Comparison of ENCODE assay signal across 35 cellular contexts in the genomic region with DNA sequence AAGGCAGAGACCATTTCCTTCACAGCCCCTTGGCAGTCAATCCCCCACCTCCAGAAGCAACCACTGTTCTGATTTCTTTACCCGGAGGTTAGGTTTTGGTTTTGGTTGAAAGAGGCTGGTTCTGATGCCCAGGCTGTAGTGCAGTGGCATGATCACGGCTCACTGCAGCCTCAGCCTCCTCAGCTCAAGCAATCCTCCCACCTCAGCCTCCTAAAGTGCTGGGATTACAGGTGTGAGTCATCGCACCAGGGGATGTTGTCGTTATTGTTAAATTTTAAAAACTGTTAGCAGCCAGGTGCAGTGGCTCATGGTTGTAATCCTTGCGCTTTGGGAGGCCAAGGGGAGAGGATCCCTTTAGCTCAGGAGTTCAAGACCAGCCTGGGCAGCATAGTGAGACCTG. TPM values are rescaled to one million over a fixed set of nuclear protein-coding genes. Genes with fewer than 3 reads are reported as not detected.
"Had no signal": no experiment of that assay in that cellular context is flagged by ENCODE, and none has a peak within 500 bp of the region (broad histone marks: within the 10 kb centered on the region; RNA-seq: fewer than 3 reads in every experiment).

No MANE protein-coding gene starts in this region.

- H3K27ac Mint-ChIP-seq: naive thymus-derived CD8-positive, alpha-beta T cell; natural killer cell treated with Interleukin-12 subunit alpha and Interleukin-12 subunit beta and Interleukin-15 and Interleukin-18, amount 100 ng/mL, for 72 hours; nephron progenitor cell; progenitor cell of endocrine pancreas; stimulated activated memory B cell treated with anti-CD40 and anti-IgM and Interleukin-4, amounts not matched to agents 10 μg/mL and 1 μg/mL and 100 μg/mL, for 72 hours; type B pancreatic cell had no signal

- H3K27me3 Mint-ChIP-seq: progenitor cell of endocrine pancreas, type B pancreatic cell had no signal

- H3K4me1 ChIP-seq: parathyroid adenoma, psoas muscle, testis, tibial artery, transverse colon, upper lobe of right lung, uterus had no signal

- H3K36me3 ChIP-seq: neutrophil, ovary, spleen, suprapubic skin, tibial artery, transverse colon, upper lobe of right lung, uterus had no signal

- H3K79me2 ChIP-seq: parathyroid adenoma had no signal

- H3K4me3 ChIP-seq: ovary, psoas muscle, skin epidermis, smooth muscle cell, spleen, suprapubic skin, testis, tibial artery, transverse colon, upper lobe of right lung, uterus had no signal

- H3K36me3 Mint-ChIP-seq: naive thymus-derived CD8-positive, alpha-beta T cell; natural killer cell treated with Interleukin-12 subunit alpha and Interleukin-12 subunit beta and Interleukin-15 and Interleukin-18, amount 100 ng/mL, for 72 hours; stimulated activated memory B cell treated with anti-CD40 and anti-IgM and Interleukin-4, amounts not matched to agents 10 μg/mL and 1 μg/mL and 100 μg/mL, for 72 hours; type B pancreatic cell had no signal

- H3K9me3 Mint-ChIP-seq: naive thymus-derived CD8-positive, alpha-beta T cell; natural killer cell treated with Interleukin-12 subunit alpha and Interleukin-12 subunit beta and Interleukin-15 and Interleukin-18, amount 100 ng/mL, for 72 hours; nephron progenitor cell; neural crest cell; stimulated activated memory B cell treated with anti-CD40 and anti-IgM and Interleukin-4, amounts not matched to agents 10 μg/mL and 1 μg/mL and 100 μg/mL, for 72 hours; stimulated activated naive CD8-positive, alpha-beta T cell treated with anti-CD3 and anti-CD28 coated beads, Interleukin-15, amount 100 ng/mL, for 72 hours; type B pancreatic cell had no signal

- DNase-seq: naive thymus-derived CD8-positive, alpha-beta T cell; nephron progenitor cell; nucleus accumbens; ovary; spleen; stimulated activated CD4-positive, alpha-beta T cell treated with anti-CD3 and anti-CD28 coated beads, Interleukin-12 subunit alpha, Interleukin-12 subunit beta, amount 100 ng/mL, for 4 hours; stimulated activated CD4-positive, alpha-beta T cell treated with anti-CD3 and anti-CD28 coated beads, Interleukin-1b, Interleukin-23, amount 100 ng/mL, for 48 hours; stimulated activated CD4-positive, alpha-beta T cell treated with anti-CD3 and anti-CD28 coated beads, Interleukin-4, amount 100 ng/mL, for 1 hour; stimulated activated CD4-positive, alpha-beta T cell treated with anti-CD3 and anti-CD28 coated beads, Interleukin-4, amount 100 ng/mL, for 4 hours; stimulated activated CD8-positive, alpha-beta memory T cell treated with anti-CD3 and anti-CD28 coated beads, Interleukin-4, amount 100 ng/mL, for 48 hours; stimulated activated naive CD4-positive, alpha-beta T cell; stimulated activated naive CD8-positive, alpha-beta T cell treated with anti-CD3 and anti-CD28 coated beads, Interleukin-15, amount 100 ng/mL, for 72 hours; stimulated activated naive CD8-positive, alpha-beta T cell treated with anti-CD3 and anti-CD28 coated beads, Interleukin-15, Interleukin-2, amounts not matched to agents 100 U/mL and 50 U/mL, for 24 hours; substantia nigra; testis; tibial artery; transverse colon; upper lobe of right lung; uterus had no signal

- H3K27me3 ChIP-seq: neutrophil, ovary, suprapubic skin, testis, tibial artery, transverse colon, upper lobe of right lung, uterus had no signal

- H3K4me2 ChIP-seq: smooth muscle cell had no signal

- H3K9me3 ChIP-seq: neutrophil, ovary, psoas muscle, spleen, suprapubic skin, testis, tibial artery, transverse colon, upper lobe of right lung, uterus had no signal

- H3K4me3 Mint-ChIP-seq: naive thymus-derived CD8-positive, alpha-beta T cell; natural killer cell treated with Interleukin-12 subunit alpha and Interleukin-12 subunit beta and Interleukin-15 and Interleukin-18, amount 100 ng/mL, for 72 hours; nephron progenitor cell; neural crest cell; stimulated activated memory B cell treated with anti-CD40 and anti-IgM and Interleukin-4, amounts not matched to agents 10 μg/mL and 1 μg/mL and 100 μg/mL, for 72 hours; stimulated activated naive CD8-positive, alpha-beta T cell treated with anti-CD3 and anti-CD28 coated beads, Interleukin-15, amount 100 ng/mL, for 72 hours; type B pancreatic cell had no signal

- H3K4me1 Mint-ChIP-seq: naive thymus-derived CD8-positive, alpha-beta T cell; neural crest cell; stimulated activated naive CD8-positive, alpha-beta T cell treated with anti-CD3 and anti-CD28 coated beads, Interleukin-15, amount 100 ng/mL, for 72 hours had no signal

- H3K9ac ChIP-seq: parathyroid adenoma had no signal

- H3K27ac ChIP-seq: neutrophil, ovary, parathyroid adenoma, psoas muscle, skin epidermis, spleen, suprapubic skin, testis, tibial artery, transverse colon, upper lobe of right lung, uterus had no signal

- H2AFZ ChIP-seq: parathyroid adenoma had no signal

- ATAC-seq: naive thymus-derived CD8-positive, alpha-beta T cell; natural killer cell treated with Interleukin-12 subunit alpha and Interleukin-12 subunit beta and Interleukin-15 and Interleukin-18, amount 100 ng/mL, for 72 hours; psoas muscle; right cardiac atrium; sciatic nerve; stimulated activated memory B cell treated with anti-CD40 and anti-IgM and Interleukin-4, amounts not matched to agents 10 μg/mL and 1 μg/mL and 100 μg/mL, for 72 hours; stimulated activated naive CD8-positive, alpha-beta T cell treated with anti-CD3 and anti-CD28 coated beads, Interleukin-15, amount 100 ng/mL, for 72 hours; stimulated activated naive CD8-positive, alpha-beta T cell treated with anti-CD3 and anti-CD28 coated beads, Interleukin-15, Interleukin-2, amounts not matched to agents 100 U/mL and 50 U/mL, for 24 hours; upper lobe of right lung had no signal

RNA-seq across cellular contexts. Expression of a gene that starts 3.0 kb away (rescaled TPM):
- total RNA-seq: naive thymus-derived CD8-positive, alpha-beta T cell; natural killer cell treated with Interleukin-12 subunit alpha and Interleukin-12 subunit beta and Interleukin-15 and Interleukin-18, amount 100 ng/mL, for 72 hours; neural crest cell; omental fat pad; renal cortical epithelial cell; suprapubic skin; transverse colon; urinary bladder; uterus had no signal
- polyA plus RNA-seq: naive thymus-derived CD8-positive, alpha-beta T cell had no signal

RNA-seq across cellular contexts. Expression of a gene that starts 8.8 kb away (rescaled TPM):
- total RNA-seq: naive thymus-derived CD8-positive, alpha-beta T cell; natural killer cell treated with Interleukin-12 subunit alpha and Interleukin-12 subunit beta and Interleukin-15 and Interleukin-18, amount 100 ng/mL, for 72 hours; neural crest cell; progenitor cell of endocrine pancreas; renal cortical epithelial cell; smooth muscle cell; suprapubic skin; transverse colon; upper lobe of right lung; urinary bladder; uterus had no signal
- polyA plus RNA-seq: naive thymus-derived CD8-positive, alpha-beta T cell; ovary had no signal

RNA-seq across cellular contexts. Expression of a gene that starts 41.5 kb away (rescaled TPM):
- total RNA-seq: natural killer cell treated with Interleukin-12 subunit alpha and Interleukin-12 subunit beta and Interleukin-15 and Interleukin-18, amount 100 ng/mL, for 72 hours had no signal
- polyA plus RNA-seq: naive thymus-derived CD8-positive, alpha-beta T cell had no signal
